1 cellular context compared by ENCODE assay signal in the genomic region with DNA sequence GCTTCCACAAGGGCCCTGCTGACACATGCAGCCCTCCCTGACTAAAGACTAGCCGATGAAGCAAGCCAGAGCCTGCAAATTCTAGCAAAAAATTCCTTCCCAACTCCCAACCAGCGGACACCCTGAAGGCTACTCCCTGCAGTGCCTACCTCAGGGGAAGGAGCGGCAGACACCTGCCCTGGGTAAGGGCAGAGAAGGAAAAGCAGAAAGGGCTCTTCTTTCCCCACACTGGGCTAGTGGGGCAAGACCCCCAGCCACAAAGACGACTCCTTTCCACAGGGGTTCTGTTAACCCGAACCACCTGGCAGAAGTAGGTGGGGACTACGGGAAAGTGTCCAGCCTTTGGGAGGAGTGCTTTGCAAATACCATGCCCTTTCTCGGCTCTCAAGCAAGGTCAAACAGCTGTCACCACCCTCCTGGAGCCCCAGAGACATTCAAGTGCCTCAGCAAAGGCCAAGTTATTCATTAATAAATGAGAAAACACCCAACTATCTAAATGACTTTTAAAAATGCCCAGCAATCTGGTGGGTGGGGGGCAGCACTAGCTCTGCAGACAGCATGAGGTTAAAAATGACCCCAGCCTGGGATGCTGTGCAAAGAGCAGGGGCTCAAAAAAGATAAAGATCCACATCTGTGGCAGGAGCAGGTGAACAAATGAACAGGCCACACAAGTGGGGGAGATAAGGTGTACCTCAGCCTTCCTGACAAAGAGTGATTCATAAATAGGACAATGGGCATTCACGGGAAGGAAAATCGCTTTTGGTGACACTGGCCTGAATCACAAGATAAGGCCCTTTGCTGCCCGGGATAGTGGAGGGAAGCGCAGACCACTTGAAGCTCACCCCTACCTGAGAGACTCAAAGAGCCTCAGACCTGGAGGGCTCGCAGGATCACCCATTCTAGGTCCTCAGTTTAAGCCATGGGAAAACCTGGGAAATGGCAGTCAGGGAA.
TF ChIP-seq lines count a peak whose summit lies in the region.

No MANE protein-coding gene starts in this region.

TF ChIP-seq in HepG2, 621 proteins besides CTCF, POLR2A, EP300 and RAD21 (continued from another document and continues in another):
- TF ChIP-seq, protein P1, sequence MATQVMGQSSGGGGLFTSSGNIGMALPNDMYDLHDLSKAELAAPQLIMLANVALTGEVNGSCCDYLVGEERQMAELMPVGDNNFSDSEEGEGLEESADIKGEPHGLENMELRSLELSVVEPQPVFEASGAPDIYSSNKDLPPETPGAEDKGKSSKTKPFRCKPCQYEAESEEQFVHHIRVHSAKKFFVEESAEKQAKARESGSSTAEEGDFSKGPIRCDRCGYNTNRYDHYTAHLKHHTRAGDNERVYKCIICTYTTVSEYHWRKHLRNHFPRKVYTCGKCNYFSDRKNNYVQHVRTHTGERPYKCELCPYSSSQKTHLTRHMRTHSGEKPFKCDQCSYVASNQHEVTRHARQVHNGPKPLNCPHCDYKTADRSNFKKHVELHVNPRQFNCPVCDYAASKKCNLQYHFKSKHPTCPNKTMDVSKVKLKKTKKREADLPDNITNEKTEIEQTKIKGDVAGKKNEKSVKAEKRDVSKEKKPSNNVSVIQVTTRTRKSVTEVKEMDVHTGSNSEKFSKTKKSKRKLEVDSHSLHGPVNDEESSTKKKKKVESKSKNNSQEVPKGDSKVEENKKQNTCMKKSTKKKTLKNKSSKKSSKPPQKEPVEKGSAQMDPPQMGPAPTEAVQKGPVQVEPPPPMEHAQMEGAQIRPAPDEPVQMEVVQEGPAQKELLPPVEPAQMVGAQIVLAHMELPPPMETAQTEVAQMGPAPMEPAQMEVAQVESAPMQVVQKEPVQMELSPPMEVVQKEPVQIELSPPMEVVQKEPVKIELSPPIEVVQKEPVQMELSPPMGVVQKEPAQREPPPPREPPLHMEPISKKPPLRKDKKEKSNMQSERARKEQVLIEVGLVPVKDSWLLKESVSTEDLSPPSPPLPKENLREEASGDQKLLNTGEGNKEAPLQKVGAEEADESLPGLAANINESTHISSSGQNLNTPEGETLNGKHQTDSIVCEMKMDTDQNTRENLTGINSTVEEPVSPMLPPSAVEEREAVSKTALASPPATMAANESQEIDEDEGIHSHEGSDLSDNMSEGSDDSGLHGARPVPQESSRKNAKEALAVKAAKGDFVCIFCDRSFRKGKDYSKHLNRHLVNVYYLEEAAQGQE (IDR thresholded peaks at IDR 0.05; ENCODE audit: borderline replicate concordance in 1 of 2, low read depth in 1 of 2, low read length in 2 of 2) = no peak
- peak; percentile 41 for TF ChIP-seq ZNF883 (CRISPR knock-in tag; IDR thresholded peaks at IDR 0.05; ENCODE audit: not compliant biosample characterization)
- TF ChIP-seq TP53 (CRISPR knock-in tag; conservative IDR thresholded peaks at IDR 0.05) = no peak
- TF ChIP-seq, protein P2, sequence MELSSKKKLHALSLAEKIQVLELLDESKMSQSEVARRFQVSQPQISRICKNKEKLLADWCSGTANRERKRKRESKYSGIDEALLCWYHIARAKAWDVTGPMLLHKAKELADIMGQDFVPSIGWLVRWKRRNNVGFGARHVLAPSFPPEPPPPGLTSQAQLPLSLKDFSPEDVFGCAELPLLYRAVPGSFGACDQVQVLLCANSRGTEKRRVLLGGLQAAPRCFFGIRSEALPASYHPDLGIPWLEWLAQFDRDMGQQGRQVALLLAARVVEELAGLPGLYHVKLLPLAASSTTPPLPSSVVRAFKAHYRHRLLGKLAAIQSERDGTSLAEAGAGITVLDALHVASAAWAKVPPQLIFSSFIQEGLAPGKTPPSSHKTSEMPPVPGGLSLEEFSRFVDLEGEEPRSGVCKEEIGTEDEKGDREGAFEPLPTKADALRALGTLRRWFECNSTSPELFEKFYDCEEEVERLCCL (CRISPR knock-in tag; IDR thresholded peaks at IDR 0.05; ENCODE audit: borderline replicate concordance) = no peak
- TF ChIP-seq, protein P3, sequence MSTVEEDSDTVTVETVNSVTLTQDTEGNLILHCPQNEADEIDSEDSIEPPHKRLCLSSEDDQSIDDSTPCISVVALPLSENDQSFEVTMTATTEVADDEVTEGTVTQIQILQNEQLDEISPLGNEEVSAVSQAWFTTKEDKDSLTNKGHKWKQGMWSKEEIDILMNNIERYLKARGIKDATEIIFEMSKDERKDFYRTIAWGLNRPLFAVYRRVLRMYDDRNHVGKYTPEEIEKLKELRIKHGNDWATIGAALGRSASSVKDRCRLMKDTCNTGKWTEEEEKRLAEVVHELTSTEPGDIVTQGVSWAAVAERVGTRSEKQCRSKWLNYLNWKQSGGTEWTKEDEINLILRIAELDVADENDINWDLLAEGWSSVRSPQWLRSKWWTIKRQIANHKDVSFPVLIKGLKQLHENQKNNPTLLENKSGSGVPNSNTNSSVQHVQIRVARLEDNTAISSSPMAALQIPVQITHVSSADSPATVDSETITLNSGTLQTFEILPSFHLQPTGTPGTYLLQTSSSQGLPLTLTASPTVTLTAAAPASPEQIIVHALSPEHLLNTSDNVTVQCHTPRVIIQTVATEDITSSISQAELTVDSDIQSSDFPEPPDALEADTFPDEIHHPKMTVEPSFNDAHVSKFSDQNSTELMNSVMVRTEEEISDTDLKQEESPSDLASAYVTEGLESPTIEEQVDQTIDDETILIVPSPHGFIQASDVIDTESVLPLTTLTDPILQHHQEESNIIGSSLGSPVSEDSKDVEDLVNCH (CRISPR knock-in tag; IDR thresholded peaks at IDR 0.05) = no peak
- TF ChIP-seq, protein P4, sequence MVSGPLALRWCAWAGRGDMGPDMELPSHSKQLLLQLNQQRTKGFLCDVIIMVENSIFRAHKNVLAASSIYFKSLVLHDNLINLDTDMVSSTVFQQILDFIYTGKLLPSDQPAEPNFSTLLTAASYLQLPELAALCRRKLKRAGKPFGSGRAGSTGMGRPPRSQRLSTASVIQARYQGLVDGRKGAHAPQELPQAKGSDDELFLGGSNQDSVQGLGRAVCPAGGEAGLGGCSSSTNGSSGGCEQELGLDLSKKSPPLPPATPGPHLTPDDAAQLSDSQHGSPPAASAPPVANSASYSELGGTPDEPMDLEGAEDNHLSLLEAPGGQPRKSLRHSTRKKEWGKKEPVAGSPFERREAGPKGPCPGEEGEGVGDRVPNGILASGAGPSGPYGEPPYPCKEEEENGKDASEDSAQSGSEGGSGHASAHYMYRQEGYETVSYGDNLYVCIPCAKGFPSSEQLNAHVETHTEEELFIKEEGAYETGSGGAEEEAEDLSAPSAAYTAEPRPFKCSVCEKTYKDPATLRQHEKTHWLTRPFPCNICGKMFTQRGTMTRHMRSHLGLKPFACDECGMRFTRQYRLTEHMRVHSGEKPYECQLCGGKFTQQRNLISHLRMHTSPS (CRISPR knock-in tag; IDR thresholded peaks at IDR 0.05; ENCODE audit: low read depth) = peak; percentile 80
- no peak for TF ChIP-seq TRIM24 (CRISPR knock-in tag; IDR thresholded peaks at IDR 0.05)
- no peak for TF ChIP-seq ZBTB8A (CRISPR knock-in tag; IDR thresholded peaks at IDR 0.05; ENCODE audit: borderline replicate concordance, low read depth)
- TF ChIP-seq, protein P5, sequence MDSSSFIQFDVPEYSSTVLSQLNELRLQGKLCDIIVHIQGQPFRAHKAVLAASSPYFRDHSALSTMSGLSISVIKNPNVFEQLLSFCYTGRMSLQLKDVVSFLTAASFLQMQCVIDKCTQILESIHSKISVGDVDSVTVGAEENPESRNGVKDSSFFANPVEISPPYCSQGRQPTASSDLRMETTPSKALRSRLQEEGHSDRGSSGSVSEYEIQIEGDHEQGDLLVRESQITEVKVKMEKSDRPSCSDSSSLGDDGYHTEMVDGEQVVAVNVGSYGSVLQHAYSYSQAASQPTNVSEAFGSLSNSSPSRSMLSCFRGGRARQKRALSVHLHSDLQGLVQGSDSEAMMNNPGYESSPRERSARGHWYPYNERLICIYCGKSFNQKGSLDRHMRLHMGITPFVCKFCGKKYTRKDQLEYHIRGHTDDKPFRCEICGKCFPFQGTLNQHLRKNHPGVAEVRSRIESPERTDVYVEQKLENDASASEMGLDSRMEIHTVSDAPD (CRISPR knock-in tag; IDR thresholded peaks at IDR 0.05) = no peak
- no peak for TF ChIP-seq ZNF446 (CRISPR knock-in tag; IDR thresholded peaks at IDR 0.05)
- no peak for TF ChIP-seq PAX8 (CRISPR knock-in tag; IDR thresholded peaks at IDR 0.05; ENCODE audit: borderline replicate concordance)
- TF ChIP-seq ASH2L (IDR thresholded peaks at IDR 0.05; ENCODE audit: insufficient read length, low read depth, low read length) = peak; percentile 54
- no peak for TF ChIP-seq BORCS8-MEF2B (CRISPR knock-in tag; IDR thresholded peaks at IDR 0.05)
- no peak for TF ChIP-seq ZKSCAN5 (CRISPR knock-in tag; IDR thresholded peaks at IDR 0.05)
- peak; percentile 30; the same call in 1 of the 2 replicates for TF ChIP-seq NFIC (IDR thresholded peaks at IDR 0.05; ENCODE audit: low read length)
- TF ChIP-seq, protein P6, sequence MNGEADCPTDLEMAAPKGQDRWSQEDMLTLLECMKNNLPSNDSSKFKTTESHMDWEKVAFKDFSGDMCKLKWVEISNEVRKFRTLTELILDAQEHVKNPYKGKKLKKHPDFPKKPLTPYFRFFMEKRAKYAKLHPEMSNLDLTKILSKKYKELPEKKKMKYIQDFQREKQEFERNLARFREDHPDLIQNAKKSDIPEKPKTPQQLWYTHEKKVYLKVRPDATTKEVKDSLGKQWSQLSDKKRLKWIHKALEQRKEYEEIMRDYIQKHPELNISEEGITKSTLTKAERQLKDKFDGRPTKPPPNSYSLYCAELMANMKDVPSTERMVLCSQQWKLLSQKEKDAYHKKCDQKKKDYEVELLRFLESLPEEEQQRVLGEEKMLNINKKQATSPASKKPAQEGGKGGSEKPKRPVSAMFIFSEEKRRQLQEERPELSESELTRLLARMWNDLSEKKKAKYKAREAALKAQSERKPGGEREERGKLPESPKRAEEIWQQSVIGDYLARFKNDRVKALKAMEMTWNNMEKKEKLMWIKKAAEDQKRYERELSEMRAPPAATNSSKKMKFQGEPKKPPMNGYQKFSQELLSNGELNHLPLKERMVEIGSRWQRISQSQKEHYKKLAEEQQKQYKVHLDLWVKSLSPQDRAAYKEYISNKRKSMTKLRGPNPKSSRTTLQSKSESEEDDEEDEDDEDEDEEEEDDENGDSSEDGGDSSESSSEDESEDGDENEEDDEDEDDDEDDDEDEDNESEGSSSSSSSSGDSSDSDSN (CRISPR knock-in tag; IDR thresholded peaks at IDR 0.05) = peak; percentile 31; the same call in 1 of the 2 replicates
- TF ChIP-seq, protein P7, sequence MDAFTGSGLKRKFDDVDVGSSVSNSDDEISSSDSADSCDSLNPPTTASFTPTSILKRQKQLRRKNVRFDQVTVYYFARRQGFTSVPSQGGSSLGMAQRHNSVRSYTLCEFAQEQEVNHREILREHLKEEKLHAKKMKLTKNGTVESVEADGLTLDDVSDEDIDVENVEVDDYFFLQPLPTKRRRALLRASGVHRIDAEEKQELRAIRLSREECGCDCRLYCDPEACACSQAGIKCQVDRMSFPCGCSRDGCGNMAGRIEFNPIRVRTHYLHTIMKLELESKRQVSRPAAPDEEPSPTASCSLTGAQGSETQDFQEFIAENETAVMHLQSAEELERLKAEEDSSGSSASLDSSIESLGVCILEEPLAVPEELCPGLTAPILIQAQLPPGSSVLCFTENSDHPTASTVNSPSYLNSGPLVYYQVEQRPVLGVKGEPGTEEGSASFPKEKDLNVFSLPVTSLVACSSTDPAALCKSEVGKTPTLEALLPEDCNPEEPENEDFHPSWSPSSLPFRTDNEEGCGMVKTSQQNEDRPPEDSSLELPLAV (CRISPR knock-in tag; conservative IDR thresholded peaks at IDR 0.05; ENCODE audit: low read depth) = no peak
- no peak for TF ChIP-seq NFE2L1 (CRISPR knock-in tag; IDR thresholded peaks at IDR 0.05; ENCODE audit: borderline replicate concordance)
- TF ChIP-seq, protein P8, sequence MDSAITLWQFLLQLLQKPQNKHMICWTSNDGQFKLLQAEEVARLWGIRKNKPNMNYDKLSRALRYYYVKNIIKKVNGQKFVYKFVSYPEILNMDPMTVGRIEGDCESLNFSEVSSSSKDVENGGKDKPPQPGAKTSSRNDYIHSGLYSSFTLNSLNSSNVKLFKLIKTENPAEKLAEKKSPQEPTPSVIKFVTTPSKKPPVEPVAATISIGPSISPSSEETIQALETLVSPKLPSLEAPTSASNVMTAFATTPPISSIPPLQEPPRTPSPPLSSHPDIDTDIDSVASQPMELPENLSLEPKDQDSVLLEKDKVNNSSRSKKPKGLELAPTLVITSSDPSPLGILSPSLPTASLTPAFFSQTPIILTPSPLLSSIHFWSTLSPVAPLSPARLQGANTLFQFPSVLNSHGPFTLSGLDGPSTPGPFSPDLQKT (CRISPR knock-in tag; IDR thresholded peaks at IDR 0.05; ENCODE audit: borderline replicate concordance) = no peak
- TF ChIP-seq ZNF788 (CRISPR knock-in tag; IDR thresholded peaks at IDR 0.05; ENCODE audit: borderline replicate concordance) = peak; percentile 49; the same call in 1 of the 2 replicates
